ENCODE assay signal across 8 cellular contexts in the genomic region with DNA sequence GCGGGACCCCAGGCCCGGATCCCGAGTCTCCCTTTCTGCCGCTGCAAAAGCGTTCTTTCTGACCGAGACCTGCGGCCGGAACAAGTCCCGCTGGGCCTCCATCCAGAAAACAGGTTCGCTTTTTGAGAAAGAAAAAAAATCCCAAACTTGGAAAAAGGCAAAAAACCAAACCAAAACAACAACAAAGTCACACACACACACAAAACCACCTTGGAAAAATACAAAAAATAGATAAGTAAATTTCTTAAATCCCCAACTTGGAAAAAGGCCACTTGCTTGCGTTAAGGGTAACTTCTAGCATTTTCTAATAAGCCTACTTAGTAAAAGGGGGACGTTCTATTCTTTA.
DNase-seq lines count a peak whose midpoint lies in the region; ATAC-seq and TF ChIP-seq lines count a peak whose summit lies in the region.

No MANE protein-coding gene starts in this region.

- H2AFZ ChIP-seq in MM.1S (ENCODE audit: low read length), result no peak overlapping the region

- no peaks in the 10 kb centered on the region for H3K9me3 Mint-ChIP-seq in nephron progenitor cell

- H4K20me1 ChIP-seq in BLaER1 treated with 17β-estradiol and CSF1 and Interleukin-3, amounts not matched to agents 10 nM and 100 nM, result peaks cover 0 to 15% (median 0%) of the 10 kb centered on the region in 11 experiments; a peak in 2 of 22 replicates
- H4K20me1 ChIP-seq in MM.1S (ENCODE audit: insufficient read depth, low read length), result no peaks in the 10 kb centered on the region

- no peaks in the 10 kb centered on the region for H3K9me3 ChIP-seq in BLaER1 treated with 17β-estradiol and CSF1 and Interleukin-3, amounts not matched to agents 10 nM and 100 nM (replicated peaks in 1 of 11)
- no peaks in the 10 kb centered on the region for H3K9me3 ChIP-seq in MM.1S (replicated peaks; ENCODE audit: insufficient read depth, low read length)
- no peaks in the 10 kb centered on the region for H3K9me3 ChIP-seq in effector memory CD4-positive, alpha-beta T cell (ENCODE audit: control insufficient read depth, low read length)

- peak overlapping the region; percentile 83 to 91 (median 88) for H3K27ac ChIP-seq in BLaER1 treated with 17β-estradiol and CSF1 and Interleukin-3, amounts not matched to agents 10 nM and 100 nM
- H3K27ac ChIP-seq in MM.1S (ENCODE audit: low read length), result no peak overlapping the region
- no peak overlapping the region for H3K27ac ChIP-seq in effector memory CD4-positive, alpha-beta T cell (ENCODE audit: insufficient read depth, low read length, poor library complexity, severe bottlenecking)

- no peaks in the 10 kb centered on the region for H3K9me2 ChIP-seq in MM.1S (replicated peaks; ENCODE audit: insufficient read depth, low read length)

- peaks cover 13% of the 10 kb centered on the region for H3K36me3 Mint-ChIP-seq in nephron progenitor cell (ENCODE audit: low read depth)

- no peaks in the 10 kb centered on the region for H3K79me2 ChIP-seq in MM.1S (ENCODE audit: low read length)

- peak overlapping the region; percentile 84 to 95 (median 90) for H3K9ac ChIP-seq in BLaER1 treated with 17β-estradiol and CSF1 and Interleukin-3, amounts not matched to agents 10 nM and 100 nM
- no peak overlapping the region for H3K9ac ChIP-seq in MM.1S (ENCODE audit: low read length)

- TF ChIP-seq CTCF in MM.1S (IDR thresholded peaks at IDR 0.05; ENCODE audit: low read length) (no peak), nephron progenitor cell (IDR thresholded peaks at IDR 0.05) (no peak)

- peaks cover 4% of the 10 kb centered on the region for H3K27me3 Mint-ChIP-seq in nephron progenitor cell (ENCODE audit: low read depth, poor library complexity)

- DNase-seq in MM.1S (no peak), nephron progenitor cell (no peak), NCI-H2196 (lab: John Stamatoyannopoulos, UW; ENCODE audit: unreplicated experiment) (no peak), posterior cingulate gyrus (no peak)
- no peak for DNase-seq in effector memory CD4-positive, alpha-beta T cell

- H3K4me1 ChIP-seq in BLaER1 treated with 17β-estradiol and CSF1 and Interleukin-3, amounts not matched to agents 10 nM and 100 nM, result peaks cover 15 to 30% (median 22%) of the 10 kb centered on the region in 10 experiments
- H3K4me1 ChIP-seq in MM.1S (ENCODE audit: low read length), result no peaks in the 10 kb centered on the region
- H3K4me1 ChIP-seq in effector memory CD4-positive, alpha-beta T cell (ENCODE audit: control insufficient read depth, insufficient read depth, low read length, poor library complexity, severe bottlenecking), result peaks cover 6% of the 10 kb centered on the region

- H3F3A ChIP-seq in MM.1S (ENCODE audit: insufficient read depth, low read length), result no peaks in the 10 kb centered on the region

- H3K27ac Mint-ChIP-seq in nephron progenitor cell, result no peak overlapping the region

- H3K4me3 Mint-ChIP-seq in nephron progenitor cell, result peak overlapping the region; percentile 89

- ATAC-seq in GM19324 (IDR thresholded peaks at IDR 0.05; ENCODE audit: low FRiP score, unreplicated experiment) (no peak), GM19467 (IDR thresholded peaks at IDR 0.05; ENCODE audit: unreplicated experiment) (no peak)

- peaks cover 5 to 24% (median 22%) of the 10 kb centered on the region in 11 experiments; a peak in 19 of 22 replicates for H3K36me3 ChIP-seq in BLaER1 treated with 17β-estradiol and CSF1 and Interleukin-3, amounts not matched to agents 10 nM and 100 nM
- no peaks in the 10 kb centered on the region for H3K36me3 ChIP-seq in MM.1S (replicated peaks; ENCODE audit: insufficient read depth, low read length)
- no peaks in the 10 kb centered on the region for H3K36me3 ChIP-seq in effector memory CD4-positive, alpha-beta T cell (ENCODE audit: control insufficient read depth, insufficient read depth, low read length)

- H3K4me3 ChIP-seq in BLaER1 treated with 17β-estradiol and CSF1 and Interleukin-3, amounts not matched to agents 10 nM and 100 nM, result peak overlapping the region; percentile 75 to 93 (median 82)
- peak overlapping the region; percentile 31; the same call in 1 of the 2 replicates for H3K4me3 ChIP-seq in MM.1S (ENCODE audit: low read length)
- H3K4me3 ChIP-seq in effector memory CD4-positive, alpha-beta T cell (ENCODE audit: insufficient read depth, low read depth, low read length, poor library complexity, severe bottlenecking), result peak overlapping the region; percentile 41

- H3K4me2 ChIP-seq in BLaER1 treated with 17β-estradiol and CSF1 and Interleukin-3, amounts not matched to agents 10 nM and 100 nM, result peak overlapping the region; percentile 84 to 99 (median 93)
- H3K4me2 ChIP-seq in MM.1S (ENCODE audit: low read depth, low read length), result no peak overlapping the region

- H3K27me3 ChIP-seq in BLaER1 treated with 17β-estradiol and CSF1 and Interleukin-3, amounts not matched to agents 10 nM and 100 nM, result no peaks in the 10 kb centered on the region
- H3K27me3 ChIP-seq in MM.1S (replicated peaks; ENCODE audit: insufficient read depth, low read length), result no peaks in the 10 kb centered on the region
- no peaks in the 10 kb centered on the region for H3K27me3 ChIP-seq in effector memory CD4-positive, alpha-beta T cell (replicated peaks; ENCODE audit: control insufficient read depth, insufficient read depth, low read length, poor library complexity, severe bottlenecking)

- peaks cover 62% of the 10 kb centered on the region for H3K4me1 Mint-ChIP-seq in nephron progenitor cell

- intact Hi-C loops in posterior cingulate gyrus (cut with DNase I), result loop anchor here (1.0 kb wide), 1 partner anchor 145 kb away; a partner anchor contains a TSS

Comparison
In these comparisons a context has a peak if more than half of its experiments do, and no peak if none do; other contexts are left out.
1. H3K27ac ChIP-seq: peak in BLaER1 treated with 17β-estradiol and CSF1 and Interleukin-3, amounts not matched to agents 10 nM and 100 nM (11 of 11); none in MM.1S (single experiment) and effector memory CD4-positive, alpha-beta T cell (single experiment).
2. H3K4me3 ChIP-seq: peak in every context shown above with its lines; median percentile 82 in BLaER1 treated with 17β-estradiol and CSF1 and Interleukin-3, amounts not matched to agents 10 nM and 100 nM; 41 in effector memory CD4-positive, alpha-beta T cell; 31 in MM.1S.